19 cellular contexts compared by ENCODE assay signal in genomic region chr1:31005198-31005597, GRCh38.
DNase-seq lines count a peak whose midpoint lies in the region; ATAC-seq, FAIRE-seq and TF ChIP-seq lines count a peak whose summit lies in the region.
"Had no signal": no experiment of that assay in that cellular context is flagged by ENCODE, and none has a peak within 500 bp of the region (broad histone marks: within the 10 kb centered on the region; RNA-seq: fewer than 3 reads in every experiment).

No MANE protein-coding gene starts in this region.

- H3K4me3 Mint-ChIP-seq in activated T-cell treated with anti-CD3 and anti-CD28 coated beads, Interleukin-2, amount 50 U/mL, for 24 hours: no peak overlapping the region
- no peak overlapping the region for H3K4me3 Mint-ChIP-seq in activated T-cell treated with anti-CD3 and anti-CD28 coated beads, Interleukin-2, amount 50 U/mL, for 4 hours
- no peak overlapping the region for H3K4me3 Mint-ChIP-seq in astrocyte (ENCODE audit: unreplicated experiment)
- H3K4me3 Mint-ChIP-seq in memory B cell: no peak overlapping the region
- no peak overlapping the region for H3K4me3 Mint-ChIP-seq in stimulated activated memory B cell treated with anti-CD40 and anti-IgM and Interleukin-4, amounts not matched to agents 10 μg/mL and 1 μg/mL and 100 μg/mL, for 72 hours
- H3K4me3 Mint-ChIP-seq: CD14-positive monocyte had no signal

- FAIRE-seq in astrocyte (lab: Jason Lieb, UNC): no peak

- peaks cover 34% of the 10 kb centered on the region for H3K36me3 ChIP-seq in astrocyte (ENCODE audit: insufficient read depth, low read length)

- WGBS in right cardiac atrium: 67% methylated on average over 3 of the region's 3 CpGs

- no peak overlapping the region for H3K9ac ChIP-seq in astrocyte (ENCODE audit: low read length)

- no peak for ATAC-seq in activated T-cell treated with anti-CD3 and anti-CD28 coated beads, Interleukin-2, amount 50 U/mL, for 4 hours
- ATAC-seq in memory B cell (ENCODE audit: low read depth) (no peak), right cardiac atrium (no peak), HG02571 (IDR thresholded peaks at IDR 0.05; ENCODE audit: unreplicated experiment) (no peak)
- ATAC-seq in stimulated activated memory B cell treated with anti-CD40 and anti-IgM and Interleukin-4, amounts not matched to agents 10 μg/mL and 1 μg/mL and 100 μg/mL, for 72 hours: no peak

- H3K4me3 ChIP-seq in astrocyte (ENCODE audit: insufficient read depth, low read depth, low read length) (no peak overlapping the region), right cardiac atrium (ENCODE audit: low read length) (no peak overlapping the region)
- H3K4me3 ChIP-seq: Peyer's patch had no signal

- peaks cover 97% of the 10 kb centered on the region for H3K79me2 ChIP-seq in astrocyte (ENCODE audit: insufficient read depth, low read length)

- TF ChIP-seq CTCF in astrocyte (IDR thresholded peaks at IDR 0.05; ENCODE audit: insufficient read depth, low read depth, low read length): no peak

- H3K9me3 Mint-ChIP-seq in activated T-cell treated with anti-CD3 and anti-CD28 coated beads, Interleukin-2, amount 50 U/mL, for 24 hours: no peaks in the 10 kb centered on the region
- H3K9me3 Mint-ChIP-seq in activated T-cell treated with anti-CD3 and anti-CD28 coated beads, Interleukin-2, amount 50 U/mL, for 4 hours: no peaks in the 10 kb centered on the region
- H3K9me3 Mint-ChIP-seq in astrocyte (ENCODE audit: unreplicated experiment) (no peaks in the 10 kb centered on the region), memory B cell (no peaks in the 10 kb centered on the region)
- H3K9me3 Mint-ChIP-seq in stimulated activated memory B cell treated with anti-CD40 and anti-IgM and Interleukin-4, amounts not matched to agents 10 μg/mL and 1 μg/mL and 100 μg/mL, for 72 hours: peaks cover 2% of the 10 kb centered on the region
- H3K9me3 Mint-ChIP-seq: CD14-positive monocyte had no signal

- H3K9me3 ChIP-seq in astrocyte (ENCODE audit: insufficient read depth, low read depth, low read length) (no peaks in the 10 kb centered on the region), right cardiac atrium (ENCODE audit: control insufficient read depth, low read length) (no peaks in the 10 kb centered on the region)
- H3K9me3 ChIP-seq: Peyer's patch had no signal

- DNase-seq in activated T-cell treated with anti-CD3 and anti-CD28 coated beads, Interleukin-2, amount 50 U/mL, for 24 hours: no peak
- no peak for DNase-seq in activated T-cell treated with anti-CD3 and anti-CD28 coated beads, Interleukin-2, amount 50 U/mL, for 4 hours
- DNase-seq in astrocyte (ENCODE audit: low read depth): no peak
- no peak for DNase-seq in memory B cell (ENCODE audit: low spot score in 2 of 2)
- no peak for DNase-seq in HT-29 (ENCODE audit: low spot score)
- DNase-seq in right cardiac atrium: no peak
- DNase-seq: DND-41, GDM1, GOT3, Kasumi-1, MV-4-11, NCI-H1436, NCI-H2029 treated with DMSO at 0.1 percent for 48 hours, NCI-H510A treated with DMSO at 0.1 percent for 48 hours, Peyer's patch, SHP77 had no signal

- H3K27me3 ChIP-seq in astrocyte (ENCODE audit: insufficient read depth, low read length) (no peaks in the 10 kb centered on the region), right cardiac atrium (ENCODE audit: control insufficient read depth, insufficient read depth) (no peaks in the 10 kb centered on the region)
- H3K27me3 ChIP-seq: Peyer's patch had no signal

- intact Hi-C loops in right cardiac atrium (cut with DNase I): no loop called here

- no peak overlapping the region for H2AFZ ChIP-seq in astrocyte (ENCODE audit: low read depth, low read length)

- H3K36me3 Mint-ChIP-seq in activated T-cell treated with anti-CD3 and anti-CD28 coated beads, Interleukin-2, amount 50 U/mL, for 24 hours (ENCODE audit: low read depth): peaks cover 90% of the 10 kb centered on the region
- H3K36me3 Mint-ChIP-seq in activated T-cell treated with anti-CD3 and anti-CD28 coated beads, Interleukin-2, amount 50 U/mL, for 4 hours (ENCODE audit: insufficient read depth): peaks cover 48% of the 10 kb centered on the region
- peaks cover 16% of the 10 kb centered on the region for H3K36me3 Mint-ChIP-seq in astrocyte (ENCODE audit: low read depth, unreplicated experiment)
- peaks cover 18% of the 10 kb centered on the region for H3K36me3 Mint-ChIP-seq in memory B cell
- H3K36me3 Mint-ChIP-seq in stimulated activated memory B cell treated with anti-CD40 and anti-IgM and Interleukin-4, amounts not matched to agents 10 μg/mL and 1 μg/mL and 100 μg/mL, for 72 hours: peaks cover 44% of the 10 kb centered on the region

- no peaks in the 10 kb centered on the region for H3K27me3 Mint-ChIP-seq in activated T-cell treated with anti-CD3 and anti-CD28 coated beads, Interleukin-2, amount 50 U/mL, for 24 hours
- no peaks in the 10 kb centered on the region for H3K27me3 Mint-ChIP-seq in activated T-cell treated with anti-CD3 and anti-CD28 coated beads, Interleukin-2, amount 50 U/mL, for 4 hours (ENCODE audit: low read depth)
- H3K27me3 Mint-ChIP-seq in astrocyte (ENCODE audit: low read depth, unreplicated experiment) (no peaks in the 10 kb centered on the region), memory B cell (no peaks in the 10 kb centered on the region)
- no peaks in the 10 kb centered on the region for H3K27me3 Mint-ChIP-seq in stimulated activated memory B cell treated with anti-CD40 and anti-IgM and Interleukin-4, amounts not matched to agents 10 μg/mL and 1 μg/mL and 100 μg/mL, for 72 hours

- H3K4me2 ChIP-seq in astrocyte (ENCODE audit: low read length): no peak overlapping the region

- peaks cover 32% of the 10 kb centered on the region for H3K4me1 ChIP-seq in astrocyte (ENCODE audit: insufficient read depth, low read length)
- H3K4me1 ChIP-seq in right cardiac atrium (ENCODE audit: control insufficient read depth, insufficient read depth, low read length): peaks cover 3% of the 10 kb centered on the region

- peak overlapping the region; percentile 35 for H3K27ac Mint-ChIP-seq in activated T-cell treated with anti-CD3 and anti-CD28 coated beads, Interleukin-2, amount 50 U/mL, for 24 hours
- H3K27ac Mint-ChIP-seq in astrocyte (ENCODE audit: unreplicated experiment): peak overlapping the region; percentile 30
- H3K27ac Mint-ChIP-seq in memory B cell: peak overlapping the region; percentile 26
- H3K27ac Mint-ChIP-seq in stimulated activated memory B cell treated with anti-CD40 and anti-IgM and Interleukin-4, amounts not matched to agents 10 μg/mL and 1 μg/mL and 100 μg/mL, for 72 hours: peak overlapping the region; percentile 41

- H3K27ac ChIP-seq in astrocyte (ENCODE audit: low read depth, low read length) (no peak overlapping the region), right cardiac atrium (ENCODE audit: low read length) (no peak overlapping the region)
- H3K27ac ChIP-seq: Peyer's patch had no signal

- H4K20me1 ChIP-seq in astrocyte (ENCODE audit: insufficient read depth, low read length): peaks cover 90% of the 10 kb centered on the region

- H3K4me1 Mint-ChIP-seq in activated T-cell treated with anti-CD3 and anti-CD28 coated beads, Interleukin-2, amount 50 U/mL, for 24 hours (ENCODE audit: low read depth): peaks cover 64% of the 10 kb centered on the region
- peaks cover 52% of the 10 kb centered on the region for H3K4me1 Mint-ChIP-seq in activated T-cell treated with anti-CD3 and anti-CD28 coated beads, Interleukin-2, amount 50 U/mL, for 4 hours (ENCODE audit: low read depth)
- peaks cover 67% of the 10 kb centered on the region for H3K4me1 Mint-ChIP-seq in astrocyte (ENCODE audit: low read depth, unreplicated experiment)
- H3K4me1 Mint-ChIP-seq in memory B cell: peaks cover 30% of the 10 kb centered on the region
- H3K4me1 Mint-ChIP-seq in stimulated activated memory B cell treated with anti-CD40 and anti-IgM and Interleukin-4, amounts not matched to agents 10 μg/mL and 1 μg/mL and 100 μg/mL, for 72 hours: peaks cover 37% of the 10 kb centered on the region
